ENCODE assay signal across 10 cellular contexts in the genomic region with DNA sequence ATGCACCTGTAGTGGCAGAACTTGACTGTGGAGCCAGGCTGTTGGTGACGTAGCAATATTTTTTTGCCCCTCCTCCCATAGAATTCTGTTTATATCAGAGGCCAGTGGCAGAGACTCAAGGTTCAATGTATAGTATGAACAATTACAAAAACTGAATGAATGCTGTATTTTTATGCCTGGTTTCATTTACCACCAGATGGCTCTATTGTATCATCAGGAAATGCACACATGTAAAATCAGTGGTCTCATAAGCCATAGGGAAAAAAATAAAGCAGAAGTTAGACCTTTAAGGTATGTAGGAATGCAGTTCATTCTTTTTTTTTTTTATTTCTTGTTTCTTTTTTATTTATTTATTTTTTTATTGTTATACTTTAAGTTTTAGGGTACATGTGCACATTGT. TPM values are rescaled to one million over a fixed set of nuclear protein-coding genes. Genes with fewer than 3 reads are reported as not detected.
DNase-seq lines count a peak whose midpoint lies in the region; ATAC-seq, FAIRE-seq and TF ChIP-seq lines count a peak whose summit lies in the region.
"Had no signal": no experiment of that assay in that cellular context is flagged by ENCODE, and none has a peak within 500 bp of the region (broad histone marks: within the 10 kb centered on the region; RNA-seq: fewer than 3 reads in every experiment).

No MANE protein-coding gene starts in this region.

- CTCF ChIA-PET in A549 (lab: Yijun Ruan, JAX), result no interaction called here

- WGBS in A549 (ENCODE audit: missing lambda C conversion rate), result 50% methylated on average over 1 of the region's 1 CpG

- peak; percentile 46 for FAIRE-seq in A549 (lab: Jason Lieb, UNC)

- TF ChIP-seq CTCF in A549 (IDR thresholded peaks at IDR 0.05), result peak; percentile 67

- no peak for TF ChIP-seq EP300 in A549 (IDR thresholded peaks at IDR 0.05)

- in situ Hi-C loops in SK-MEL-5 (cut with HindIII; ENCODE audit: low pct_unique_long_range_greater_than_20kb, low sequenced_read_pairs), result no loop called here

- no peak overlapping the region for H3K27ac ChIP-seq in A549

- DNase-seq in A549 (ENCODE audit: low read depth in 1 of 2, low spot score in 1 of 2) (peak; percentile 29 to 33), SK-MEL-5 (ENCODE audit: low read depth, low spot score) (peak; percentile 57), glomerular visceral epithelial cell (ENCODE audit: extremely low spot score) (peak; percentile 9), kidney glomerular epithelial cell (lab: John Stamatoyannopoulos, UW) (no peak), NCI-H446 treated with DMSO at 0.1 percent for 48 hours (lab: John Stamatoyannopoulos, UW) (no peak)
- no peak for DNase-seq in activated naive CD4-positive, alpha-beta T cell treated with Interleukin-2 at 50 U/mL for 16 hours
- DNase-seq in effector CD8-positive, alpha-beta T cell (lab: John Stamatoyannopoulos, UW), result no peak
- DNase-seq: KG1 had no signal

- no peak overlapping the region for H3K4me3 ChIP-seq in A549

- no peaks in the 10 kb centered on the region for H3K4me1 ChIP-seq in A549

- peak; percentile 71 to 81 for TF ChIP-seq RAD21 in A549 (conservative IDR thresholded peaks at IDR 0.05 in 1 of 2, IDR thresholded peaks at IDR 0.05 in 1 of 2)

- no peak overlapping the region for H3K4me2 ChIP-seq in A549

- no peak for TF ChIP-seq POLR2A in A549 (IDR thresholded peaks at IDR 0.05; ENCODE audit: low read length)

- H3K9me3 ChIP-seq in A549, result no peaks in the 10 kb centered on the region

- ATAC-seq in A549 (peak in 1 of 2 experiments; percentile 73; a peak in 3 of 6 replicates), GM18858 (IDR thresholded peaks at IDR 0.05; ENCODE audit: unreplicated experiment) (peak; percentile 49)

- POLR2A ChIA-PET in A549 (lab: Yijun Ruan, JAX), result no interaction called here

TF ChIP-seq in A549, 52 proteins besides CTCF, POLR2A, EP300 and RAD21:
- TF ChIP-seq MYC (IDR thresholded peaks at IDR 0.05; ENCODE audit: borderline replicate concordance, low read length) (no peak), RFX5 (IDR thresholded peaks at IDR 0.05) (no peak), SMC3 (IDR thresholded peaks at IDR 0.05) (peak; percentile 77)

RNA-seq across cellular contexts. Expression of gene CCDC192, which starts 43.6 kb away (rescaled TPM):
- polyA plus RNA-seq in A549 (2011; rRNA removed), result not detected in 2 replicates
- polyA plus RNA-seq in A549 (2012; cell fraction: cytosol; rRNA removed), result not detected in 2 replicates
- not detected in 2 replicates for polyA plus RNA-seq in A549 (2012; cell fraction: nucleus; rRNA removed)
- polyA plus RNA-seq in A549 (2017; fragmentation: RNase III; extraction: RNeasy Plus Mini Kit Qiagen cat#74134 plus additional on column Dnase treatment), result not detected in 3 replicates
- polyA minus RNA-seq in A549 (2011; rRNA and poly(A)+ RNA removed), result not detected in 2 replicates
- total RNA-seq in SK-MEL-5 (2014; rRNA removed; shearing (Covaris generic)), result not detected in 2 replicates
- polyA plus RNA-seq in SK-MEL-5 (2015; cell fraction: cytosol; rRNA removed), result not detected in 2 replicates
- not detected in 2 replicates for polyA plus RNA-seq in SK-MEL-5 (2015; cell fraction: nucleus; rRNA removed)
- total RNA-seq: pulmonary artery endothelial cell had no signal

Comparison
In these comparisons a context has a peak if more than half of its experiments do, and no peak if none do; other contexts are left out.
1. DNase-seq: peak in A549 (2 of 2), SK-MEL-5 (single experiment) and glomerular visceral epithelial cell (single experiment); none in kidney glomerular epithelial cell (single experiment), NCI-H446 treated with DMSO at 0.1 percent for 48 hours (single experiment), activated naive CD4-positive, alpha-beta T cell treated with Interleukin-2 at 50 U/mL for 16 hours (single experiment) and effector CD8-positive, alpha-beta T cell (single experiment).